In the genomic region with DNA sequence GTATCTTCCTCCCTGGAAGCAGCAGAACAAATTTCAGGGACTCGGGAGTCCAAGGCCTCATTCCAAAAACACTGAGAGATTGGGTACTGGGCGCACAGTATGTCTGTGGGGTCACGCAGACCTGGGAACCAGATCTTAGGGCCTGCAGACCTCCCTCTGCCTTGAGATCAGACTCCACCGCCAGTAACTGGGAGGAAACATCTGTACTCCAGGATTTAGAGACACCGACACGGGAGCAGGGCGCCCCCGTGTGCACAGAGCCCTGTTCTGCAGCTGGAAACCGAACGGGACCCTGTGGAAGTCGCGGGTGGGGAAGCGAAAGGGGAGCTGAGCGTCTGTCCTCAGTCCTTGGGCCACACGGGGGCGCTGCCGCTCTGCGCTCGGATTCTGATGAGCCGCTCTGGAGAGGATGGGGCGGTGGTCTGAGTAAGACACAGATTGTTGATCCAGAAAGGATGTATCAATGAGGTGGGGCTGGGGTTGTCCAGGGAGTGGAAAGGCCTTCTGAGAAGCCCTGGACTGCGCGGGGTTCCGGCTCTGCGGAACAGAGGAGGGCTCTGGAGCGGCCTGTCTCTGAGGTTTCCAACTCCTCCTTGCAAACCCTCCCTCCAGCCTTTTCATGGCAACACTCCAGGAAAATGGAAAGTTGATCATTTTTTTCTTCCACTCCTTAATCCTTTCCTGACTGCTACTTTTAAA, we compare ENCODE assay signal across 8 cellular contexts. TPM values are rescaled to one million over a fixed set of nuclear protein-coding genes. Genes with fewer than 3 reads are reported as not detected.
DNase-seq lines count a peak whose midpoint lies in the region; ATAC-seq and TF ChIP-seq lines count a peak whose summit lies in the region.
"Not testable (repeated sequence)": the region's sequence is repeated elsewhere in the genome, so short reads cannot be mapped to it uniquely, and the experiment has no call there.

No MANE protein-coding gene starts in this region.

- ATAC-seq in SK-N-SH treated with all-trans-retinoic acid at 6 μM for 48 hours (peak; percentile 92), memory B cell (ENCODE audit: low read depth) (peak; percentile 82)

- not testable (repeated sequence) for H3K9me3 Mint-ChIP-seq in memory B cell

- not testable (repeated sequence) for H3K4me3 ChIP-seq in epithelial cell of proximal tubule (ENCODE audit: low read depth, low read length)

- not testable (repeated sequence) for H3K36me3 Mint-ChIP-seq in memory B cell

- not testable (repeated sequence) for H3K27ac Mint-ChIP-seq in memory B cell

- peaks cover 13% of the 10 kb centered on the region for H3K4me1 Mint-ChIP-seq in memory B cell

- H3K4me3 Mint-ChIP-seq in memory B cell = peak overlapping the region; percentile 30

- TF ChIP-seq CTCF in GM20000 (IDR thresholded peaks at IDR 0.05; ENCODE audit: extremely low read depth, missing control alignments) (peak; percentile 75), epithelial cell of proximal tubule (conservative IDR thresholded peaks at IDR 0.05; ENCODE audit: low read depth, low read length) (peak; percentile 76)

- DNase-seq in AML-193 (lab: John Stamatoyannopoulos, UW) (peak; percentile 84 to 86), GM20000 (ENCODE audit: low spot score) (peak; percentile 92), NCI-H146 (lab: John Stamatoyannopoulos, UW) (peak; percentile 59), memory B cell (ENCODE audit: low spot score in 2 of 2) (peak; percentile 79 to 91)
- DNase-seq in activated T-helper 1 cell treated with anti-CD3 and anti-CD28 coated beads, Interleukin-2, amount 50 U/mL, for 16 hours (ENCODE audit: low read depth in 1 of 2, low spot score in 1 of 2) = peak; percentile 75 to 83
- DNase-seq in epithelial cell of proximal tubule (ENCODE audit: low read depth) = not testable (repeated sequence)
- peak; percentile 90 for DNase-seq in stimulated activated CD4-positive, alpha-beta T cell treated with anti-CD3 and anti-CD28 coated beads, Interleukin-4, amount 100 ng/mL, for 1 hour

- H3K27me3 Mint-ChIP-seq in memory B cell = peaks cover 42% of the 10 kb centered on the region

RNA-seq across cellular contexts. Expression of a gene that starts 35.7 kb away (rescaled TPM):
- 56.9 and 93.3 TPM in 2 replicates for total RNA-seq in epithelial cell of proximal tubule
